1 cellular context compared by ENCODE assay signal in the genomic region with DNA sequence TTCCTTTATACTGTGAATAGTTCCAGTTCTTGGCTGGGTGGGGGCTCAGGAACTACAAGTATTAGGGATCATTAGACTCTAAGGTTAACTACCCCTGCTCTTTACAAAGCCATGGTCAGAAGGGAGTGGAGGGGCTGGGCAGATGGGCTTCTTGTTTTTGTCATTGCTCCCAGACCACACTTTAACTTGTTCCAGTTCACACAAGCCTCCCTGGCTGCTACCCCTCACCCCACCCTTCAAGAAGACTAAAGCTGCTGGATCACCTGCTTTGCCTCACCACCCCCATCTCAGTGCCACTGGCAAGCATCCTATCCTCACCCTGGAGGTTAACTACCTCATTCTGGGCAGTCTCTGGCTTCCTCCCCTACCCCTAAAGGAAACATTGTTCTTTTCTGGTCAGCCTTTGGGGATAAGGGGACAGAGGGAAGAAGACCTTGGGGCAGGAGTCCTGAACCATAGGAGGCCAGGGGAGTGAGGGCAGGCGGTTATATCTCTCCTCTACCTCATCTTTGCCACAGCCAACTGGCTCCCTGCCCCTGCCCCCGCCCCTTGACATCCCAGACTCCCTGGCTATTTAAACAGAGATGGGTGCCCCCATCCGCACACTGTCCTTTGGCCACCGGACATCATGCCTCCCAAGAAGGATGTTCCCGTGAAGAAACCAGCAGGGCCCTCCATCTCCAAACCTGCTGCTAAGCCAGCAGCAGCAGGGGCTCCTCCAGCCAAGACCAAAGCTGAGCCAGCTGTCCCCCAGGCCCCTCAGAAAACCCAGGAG.
TF ChIP-seq lines count a peak whose summit lies in the region.

No MANE protein-coding gene starts in this region.

TF ChIP-seq in SK-N-SH treated with all-trans-retinoic acid at 6 μM for 48 hours, 23 proteins besides CTCF, POLR2A, EP300 and RAD21 (continued from another document):
- TF ChIP-seq, protein P1, sequence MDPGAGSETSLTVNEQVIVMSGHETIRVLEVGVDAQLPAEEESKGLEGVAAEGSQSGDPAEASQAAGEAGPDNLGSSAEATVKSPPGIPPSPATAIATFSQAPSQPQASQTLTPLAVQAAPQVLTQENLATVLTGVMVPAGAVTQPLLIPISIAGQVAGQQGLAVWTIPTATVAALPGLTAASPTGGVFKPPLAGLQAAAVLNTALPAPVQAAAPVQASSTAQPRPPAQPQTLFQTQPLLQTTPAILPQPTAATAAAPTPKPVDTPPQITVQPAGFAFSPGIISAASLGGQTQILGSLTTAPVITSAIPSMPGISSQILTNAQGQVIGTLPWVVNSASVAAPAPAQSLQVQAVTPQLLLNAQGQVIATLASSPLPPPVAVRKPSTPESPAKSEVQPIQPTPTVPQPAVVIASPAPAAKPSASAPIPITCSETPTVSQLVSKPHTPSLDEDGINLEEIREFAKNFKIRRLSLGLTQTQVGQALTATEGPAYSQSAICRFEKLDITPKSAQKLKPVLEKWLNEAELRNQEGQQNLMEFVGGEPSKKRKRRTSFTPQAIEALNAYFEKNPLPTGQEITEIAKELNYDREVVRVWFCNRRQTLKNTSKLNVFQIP (CRISPR knock-in tag; IDR thresholded peaks at IDR 0.05; ENCODE audit: borderline replicate concordance, low read depth) = no peak
- TF ChIP-seq ZFP3 (CRISPR knock-in tag; IDR thresholded peaks at IDR 0.05) (no peak), ZFP30 (CRISPR knock-in tag; IDR thresholded peaks at IDR 0.05) (no peak), ESRRG (CRISPR knock-in tag; IDR thresholded peaks at IDR 0.05) (no peak), ARNTL (CRISPR knock-in tag; IDR thresholded peaks at IDR 0.05; ENCODE audit: borderline replicate concordance, low read depth) (no peak), RARB (CRISPR knock-in tag; IDR thresholded peaks at IDR 0.05) (no peak), ZC3H10 (CRISPR knock-in tag; IDR thresholded peaks at IDR 0.05) (no peak), ZNF70 (CRISPR knock-in tag; IDR thresholded peaks at IDR 0.05) (no peak), TOX (CRISPR knock-in tag; IDR thresholded peaks at IDR 0.05; ENCODE audit: borderline replicate concordance) (no peak), TSHZ2 (CRISPR knock-in tag; IDR thresholded peaks at IDR 0.05) (no peak)
